In genomic region chr18:4455113-4455811, GRCh38 we compare ENCODE assay signal across 8 cellular contexts. TPM values are rescaled to one million over a fixed set of nuclear protein-coding genes. Genes with fewer than 3 reads are reported as not detected.
DNase-seq lines count a peak whose midpoint lies in the region; ATAC-seq and TF ChIP-seq lines count a peak whose summit lies in the region.

DLGAP1 (minus strand) TSS chr18:4455307.

- H3K9me3 ChIP-seq in tibial artery = no peaks in the 10 kb centered on the region

- intact Hi-C loops in activated CD4-positive, alpha-beta memory T cell treated with anti-CD3 and anti-CD28 coated beads for 36 hours (cut with micrococcal nuclease) = no loop called here
- intact Hi-C loops in left colon (cut with DNase I, micrococcal nuclease) (no loop called here), tibial artery (cut with DNase I; ENCODE audit: low total_unique reads) (loop anchor here (10.0 kb wide), 1 partner anchor 1000 kb away; the partner anchor contains the start of gene TGIF1)

- peaks cover 0 to 29% (median 6%) of the 10 kb centered on the region in 4 donors for H3K4me1 ChIP-seq in tibial artery

- H3K36me3 ChIP-seq in brain microvascular endothelial cell (replicated peaks) = no peaks in the 10 kb centered on the region
- no peaks in the 10 kb centered on the region for H3K36me3 ChIP-seq in tibial artery

- no peak within 1 kb of the TSS for H3K27ac ChIP-seq in brain microvascular endothelial cell
- peak within 1 kb of the TSS; percentile 66 to 72 for H3K27ac ChIP-seq in tibial artery

- in situ Hi-C loops in brain microvascular endothelial cell (cut with HindIII; ENCODE audit: low pct_ligation_motif_present, low sequenced_read_pairs) = no loop called here

- CTCF ChIA-PET in activated CD4-positive, alpha-beta memory T cell treated with anti-CD3 and anti-CD28 coated beads, Interleukin-2, amount 10 ng/mL, durations not matched to agents 7 days and 5 days (lab: Charles Lee) = no interaction called here
- CTCF ChIA-PET in activated CD4-positive, alpha-beta memory T cell treated with anti-CD3 and anti-CD28 coated beads for 36 hours (lab: Charles Lee) = no interaction called here

- peaks cover 21% of the 10 kb centered on the region for H3K27me3 Mint-ChIP-seq in activated CD4-positive, alpha-beta memory T cell treated with anti-CD3 and anti-CD28 coated beads, Interleukin-2, amount 10 ng/mL, durations not matched to agents 7 days and 5 days
- peaks cover 20% of the 10 kb centered on the region for H3K27me3 Mint-ChIP-seq in activated CD4-positive, alpha-beta memory T cell treated with anti-CD3 and anti-CD28 coated beads for 36 hours

- peaks cover 22% of the 10 kb centered on the region for H3K27me3 ChIP-seq in brain microvascular endothelial cell (replicated peaks)
- no peaks in the 10 kb centered on the region for H3K27me3 ChIP-seq in tibial artery

- H3K36me3 Mint-ChIP-seq in activated CD4-positive, alpha-beta memory T cell treated with anti-CD3 and anti-CD28 coated beads, Interleukin-2, amount 10 ng/mL, durations not matched to agents 7 days and 5 days (ENCODE audit: low read depth) = peaks cover 8% of the 10 kb centered on the region
- H3K36me3 Mint-ChIP-seq in activated CD4-positive, alpha-beta memory T cell treated with anti-CD3 and anti-CD28 coated beads for 36 hours = peaks cover 5% of the 10 kb centered on the region

- peaks cover 4% of the 10 kb centered on the region for H3K4me1 Mint-ChIP-seq in activated CD4-positive, alpha-beta memory T cell treated with anti-CD3 and anti-CD28 coated beads, Interleukin-2, amount 10 ng/mL, durations not matched to agents 7 days and 5 days
- H3K4me1 Mint-ChIP-seq in activated CD4-positive, alpha-beta memory T cell treated with anti-CD3 and anti-CD28 coated beads for 36 hours (ENCODE audit: low read depth) = peaks cover 2% of the 10 kb centered on the region

- H3K4me3 Mint-ChIP-seq in activated CD4-positive, alpha-beta memory T cell treated with anti-CD3 and anti-CD28 coated beads, Interleukin-2, amount 10 ng/mL, durations not matched to agents 7 days and 5 days = peak within 1 kb of the TSS; percentile 39
- H3K4me3 Mint-ChIP-seq in activated CD4-positive, alpha-beta memory T cell treated with anti-CD3 and anti-CD28 coated beads for 36 hours = no peak within 1 kb of the TSS

- POLR2A ChIA-PET in activated CD4-positive, alpha-beta memory T cell treated with anti-CD3 and anti-CD28 coated beads, Interleukin-2, amount 10 ng/mL, durations not matched to agents 7 days and 5 days (lab: Charles Lee) = no interaction called here
- POLR2A ChIA-PET in activated CD4-positive, alpha-beta memory T cell treated with anti-CD3 and anti-CD28 coated beads for 36 hours (lab: Charles Lee) = no interaction called here

- TF ChIP-seq CTCF in brain microvascular endothelial cell (IDR thresholded peaks at IDR 0.05; ENCODE audit: low read depth, low read length, missing control alignments) (no peak), tibial artery (IDR thresholded peaks at IDR 0.05) (no peak)

- peak within 1 kb of the TSS; percentile 31 for H3K4me3 ChIP-seq in brain microvascular endothelial cell (ENCODE audit: low read depth, low read length)
- H3K4me3 ChIP-seq in tibial artery = peak within 1 kb of the TSS; percentile 60 to 71

- no peak within 1 kb of the TSS for H3K27ac Mint-ChIP-seq in activated CD4-positive, alpha-beta memory T cell treated with anti-CD3 and anti-CD28 coated beads, Interleukin-2, amount 10 ng/mL, durations not matched to agents 7 days and 5 days
- no peak within 1 kb of the TSS for H3K27ac Mint-ChIP-seq in activated CD4-positive, alpha-beta memory T cell treated with anti-CD3 and anti-CD28 coated beads for 36 hours

- H3K9me3 Mint-ChIP-seq in activated CD4-positive, alpha-beta memory T cell treated with anti-CD3 and anti-CD28 coated beads, Interleukin-2, amount 10 ng/mL, durations not matched to agents 7 days and 5 days = peaks cover 8% of the 10 kb centered on the region
- H3K9me3 Mint-ChIP-seq in activated CD4-positive, alpha-beta memory T cell treated with anti-CD3 and anti-CD28 coated beads for 36 hours = peaks cover 13% of the 10 kb centered on the region

- ATAC-seq in HG03521 (IDR thresholded peaks at IDR 0.05; ENCODE audit: unreplicated experiment) (peak; percentile 80), left colon (peak; percentile 97), HG03469 (IDR thresholded peaks at IDR 0.05; ENCODE audit: unreplicated experiment) (no peak)

- DNase-seq in activated CD4-positive, alpha-beta memory T cell treated with anti-CD3 and anti-CD28 coated beads, Interleukin-2, amount 10 ng/mL, durations not matched to agents 7 days and 5 days = no peak
- no peak for DNase-seq in activated CD4-positive, alpha-beta memory T cell treated with anti-CD3 and anti-CD28 coated beads for 36 hours
- DNase-seq in brain microvascular endothelial cell (peak; percentile 2), left colon (peak; percentile 45 to 67), tibial artery (peak; percentile 25 to 83), DMS153 (lab: John Stamatoyannopoulos, UW) (no peak)

RNA-seq across cellular contexts. Expression of gene DLGAP1, which starts in this region (rescaled TPM):
- 1 to 10 TPM in 1 of 2 experiments, under 1 TPM in 1; 0.53 to 1.5 TPM for total RNA-seq in activated CD4-positive, alpha-beta memory T cell treated with anti-CD3 and anti-CD28 coated beads, Interleukin-2, amount 10 ng/mL, durations not matched to agents 7 days and 5 days
- total RNA-seq in activated CD4-positive, alpha-beta memory T cell treated with anti-CD3 and anti-CD28 coated beads for 36 hours = 1 to 10 TPM in 1 of 2 experiments, under 1 TPM in 1; 0.45 to 1.0 TPM
- 1 to 10 TPM in 1 of 2 donors, under 1 TPM in 1; 0.95 to 2.2 TPM for total RNA-seq in left colon

Comparison
In these comparisons a context has a peak if more than half of its experiments do, and no peak if none do; other contexts are left out.
1. DNase-seq: peak in brain microvascular endothelial cell (single experiment), left colon (2 of 2) and tibial artery (2 of 2); none in activated CD4-positive, alpha-beta memory T cell treated with anti-CD3 and anti-CD28 coated beads, Interleukin-2, amount 10 ng/mL, durations not matched to agents 7 days and 5 days (single experiment), activated CD4-positive, alpha-beta memory T cell treated with anti-CD3 and anti-CD28 coated beads for 36 hours (single experiment) and DMS153 (single experiment).